ENCODE assay signal across 1 cellular context in genomic region chr12:109097435-109098141, GRCh38.
TF ChIP-seq lines count a peak whose summit lies in the region.

UNG (plus strand) TSS chr12:109097597; CDS start chr12:109097680, 83 bp downstream.

TF ChIP-seq in K562, 482 proteins besides CTCF, POLR2A, EP300 and RAD21 (continued from another document and continues in another):
- TF ChIP-seq ARID3B (CRISPR knock-in tag; IDR thresholded peaks at IDR 0.05; ENCODE audit: borderline replicate concordance) (no peak), HNRNPH1 (optimal IDR thresholded peaks at IDR 0.05; ENCODE audit: low read depth, low read length) (no peak), NFE2L1 (tag; IDR thresholded peaks at IDR 0.05; ENCODE audit: borderline replicate concordance, low read depth) (no peak), ATF4 (CRISPR knock-in tag; IDR thresholded peaks at IDR 0.05) (no peak), REST (CRISPR knock-in tag; IDR thresholded peaks at IDR 0.05; ENCODE audit: low read depth) (no peak), ZBTB26 (CRISPR knock-in tag; IDR thresholded peaks at IDR 0.05) (no peak), CBFB (CRISPR knock-in tag; IDR thresholded peaks at IDR 0.05) (no peak), NELFE (IDR thresholded peaks at IDR 0.05; ENCODE audit: insufficient read depth, insufficient read length) (no peak), MAFG (tag; conservative IDR thresholded peaks at IDR 0.05) (no peak), RBM22 (IDR thresholded peaks at IDR 0.05; ENCODE audit: low read depth, low read length, poor library complexity, severe bottlenecking) (no peak), GATAD2B (IDR thresholded peaks at IDR 0.05; ENCODE audit: borderline replicate concordance) (no peak), SP1 (CRISPR knock-in tag; IDR thresholded peaks at IDR 0.05) (peak; percentile 47), GTF2B (IDR thresholded peaks at IDR 0.05; ENCODE audit: extremely low read depth, insufficient read length) (no peak), TAF9B (IDR thresholded peaks at IDR 0.05; ENCODE audit: partially characterized antibody) (no peak), NFIX (CRISPR knock-in tag; IDR thresholded peaks at IDR 0.05; ENCODE audit: low read depth) (no peak), ZNF696 (CRISPR knock-in tag; conservative IDR thresholded peaks at IDR 0.05) (no peak), POLR2G (IDR thresholded peaks at IDR 0.05; ENCODE audit: low read depth, low read length) (peak; percentile 77), SNIP1 (IDR thresholded peaks at IDR 0.05; ENCODE audit: low read depth) (no peak), ZNF134 (CRISPR knock-in tag; conservative IDR thresholded peaks at IDR 0.05) (no peak), ZNF146 (CRISPR knock-in tag; IDR thresholded peaks at IDR 0.05; ENCODE audit: unreplicated experiment) (no peak), ZFX (CRISPR knock-in tag; IDR thresholded peaks at IDR 0.05) (no peak; the same call in 1 of the 2 replicates), THRB (CRISPR knock-in tag; conservative IDR thresholded peaks at IDR 0.05) (no peak), ATF1 (CRISPR knock-in tag; IDR thresholded peaks at IDR 0.05) (no peak), ATF1 (tag; IDR thresholded peaks at IDR 0.05) (peak; percentile 53; the same call in 1 of the 2 replicates), RBM39 (optimal IDR thresholded peaks at IDR 0.05; ENCODE audit: low read depth, low read length) (no peak), ZBTB9 (CRISPR knock-in tag; IDR thresholded peaks at IDR 0.05) (no peak), HEY1 (CRISPR knock-in tag; IDR thresholded peaks at IDR 0.05; ENCODE audit: borderline replicate concordance) (no peak), ZNF431 (CRISPR knock-in tag; IDR thresholded peaks at IDR 0.05) (no peak), ASH1L (IDR thresholded peaks at IDR 0.05; ENCODE audit: borderline replicate concordance, low read depth, partially characterized antibody) (peak; percentile 97), MCM5 (IDR thresholded peaks at IDR 0.05; ENCODE audit: low read depth) (no peak), RB1 (IDR thresholded peaks at IDR 0.05; ENCODE audit: low read depth) (peak; percentile 84)
- TF ChIP-seq, protein P1, sequence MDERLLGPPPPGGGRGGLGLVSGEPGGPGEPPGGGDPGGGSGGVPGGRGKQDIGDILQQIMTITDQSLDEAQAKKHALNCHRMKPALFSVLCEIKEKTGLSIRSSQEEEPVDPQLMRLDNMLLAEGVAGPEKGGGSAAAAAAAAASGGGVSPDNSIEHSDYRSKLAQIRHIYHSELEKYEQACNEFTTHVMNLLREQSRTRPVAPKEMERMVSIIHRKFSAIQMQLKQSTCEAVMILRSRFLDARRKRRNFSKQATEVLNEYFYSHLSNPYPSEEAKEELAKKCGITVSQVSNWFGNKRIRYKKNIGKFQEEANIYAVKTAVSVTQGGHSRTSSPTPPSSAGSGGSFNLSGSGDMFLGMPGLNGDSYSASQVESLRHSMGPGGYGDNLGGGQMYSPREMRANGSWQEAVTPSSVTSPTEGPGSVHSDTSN (CRISPR knock-in tag; IDR thresholded peaks at IDR 0.05; ENCODE audit: low read depth): no peak
- TF ChIP-seq, protein P1 (tag; conservative IDR thresholded peaks at IDR 0.05; ENCODE audit: low read depth): no peak
- TF ChIP-seq, protein P2, sequence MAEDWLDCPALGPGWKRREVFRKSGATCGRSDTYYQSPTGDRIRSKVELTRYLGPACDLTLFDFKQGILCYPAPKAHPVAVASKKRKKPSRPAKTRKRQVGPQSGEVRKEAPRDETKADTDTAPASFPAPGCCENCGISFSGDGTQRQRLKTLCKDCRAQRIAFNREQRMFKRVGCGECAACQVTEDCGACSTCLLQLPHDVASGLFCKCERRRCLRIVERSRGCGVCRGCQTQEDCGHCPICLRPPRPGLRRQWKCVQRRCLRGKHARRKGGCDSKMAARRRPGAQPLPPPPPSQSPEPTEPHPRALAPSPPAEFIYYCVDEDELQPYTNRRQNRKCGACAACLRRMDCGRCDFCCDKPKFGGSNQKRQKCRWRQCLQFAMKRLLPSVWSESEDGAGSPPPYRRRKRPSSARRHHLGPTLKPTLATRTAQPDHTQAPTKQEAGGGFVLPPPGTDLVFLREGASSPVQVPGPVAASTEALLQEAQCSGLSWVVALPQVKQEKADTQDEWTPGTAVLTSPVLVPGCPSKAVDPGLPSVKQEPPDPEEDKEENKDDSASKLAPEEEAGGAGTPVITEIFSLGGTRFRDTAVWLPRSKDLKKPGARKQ (CRISPR knock-in tag; IDR thresholded peaks at IDR 0.05): no peak
- TF ChIP-seq, protein P3, sequence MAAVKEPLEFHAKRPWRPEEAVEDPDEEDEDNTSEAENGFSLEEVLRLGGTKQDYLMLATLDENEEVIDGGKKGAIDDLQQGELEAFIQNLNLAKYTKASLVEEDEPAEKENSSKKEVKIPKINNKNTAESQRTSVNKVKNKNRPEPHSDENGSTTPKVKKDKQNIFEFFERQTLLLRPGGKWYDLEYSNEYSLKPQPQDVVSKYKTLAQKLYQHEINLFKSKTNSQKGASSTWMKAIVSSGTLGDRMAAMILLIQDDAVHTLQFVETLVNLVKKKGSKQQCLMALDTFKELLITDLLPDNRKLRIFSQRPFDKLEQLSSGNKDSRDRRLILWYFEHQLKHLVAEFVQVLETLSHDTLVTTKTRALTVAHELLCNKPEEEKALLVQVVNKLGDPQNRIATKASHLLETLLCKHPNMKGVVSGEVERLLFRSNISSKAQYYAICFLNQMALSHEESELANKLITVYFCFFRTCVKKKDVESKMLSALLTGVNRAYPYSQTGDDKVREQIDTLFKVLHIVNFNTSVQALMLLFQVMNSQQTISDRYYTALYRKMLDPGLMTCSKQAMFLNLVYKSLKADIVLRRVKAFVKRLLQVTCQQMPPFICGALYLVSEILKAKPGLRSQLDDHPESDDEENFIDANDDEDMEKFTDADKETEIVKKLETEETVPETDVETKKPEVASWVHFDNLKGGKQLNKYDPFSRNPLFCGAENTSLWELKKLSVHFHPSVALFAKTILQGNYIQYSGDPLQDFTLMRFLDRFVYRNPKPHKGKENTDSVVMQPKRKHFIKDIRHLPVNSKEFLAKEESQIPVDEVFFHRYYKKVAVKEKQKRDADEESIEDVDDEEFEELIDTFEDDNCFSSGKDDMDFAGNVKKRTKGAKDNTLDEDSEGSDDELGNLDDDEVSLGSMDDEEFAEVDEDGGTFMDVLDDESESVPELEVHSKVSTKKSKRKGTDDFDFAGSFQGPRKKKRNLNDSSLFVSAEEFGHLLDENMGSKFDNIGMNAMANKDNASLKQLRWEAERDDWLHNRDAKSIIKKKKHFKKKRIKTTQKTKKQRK (IDR thresholded peaks at IDR 0.05; ENCODE audit: borderline replicate concordance, low read depth, low read length): peak; percentile 58; the same call in 1 of the 2 replicates
- TF ChIP-seq, protein P4, sequence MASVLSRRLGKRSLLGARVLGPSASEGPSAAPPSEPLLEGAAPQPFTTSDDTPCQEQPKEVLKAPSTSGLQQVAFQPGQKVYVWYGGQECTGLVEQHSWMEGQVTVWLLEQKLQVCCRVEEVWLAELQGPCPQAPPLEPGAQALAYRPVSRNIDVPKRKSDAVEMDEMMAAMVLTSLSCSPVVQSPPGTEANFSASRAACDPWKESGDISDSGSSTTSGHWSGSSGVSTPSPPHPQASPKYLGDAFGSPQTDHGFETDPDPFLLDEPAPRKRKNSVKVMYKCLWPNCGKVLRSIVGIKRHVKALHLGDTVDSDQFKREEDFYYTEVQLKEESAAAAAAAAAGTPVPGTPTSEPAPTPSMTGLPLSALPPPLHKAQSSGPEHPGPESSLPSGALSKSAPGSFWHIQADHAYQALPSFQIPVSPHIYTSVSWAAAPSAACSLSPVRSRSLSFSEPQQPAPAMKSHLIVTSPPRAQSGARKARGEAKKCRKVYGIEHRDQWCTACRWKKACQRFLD (CRISPR knock-in tag; IDR thresholded peaks at IDR 0.05): 0 out of 2 replicates have a peak, but pooled peaks have one; percentile 25
